Comparison of ENCODE assay signal across 1 cellular context in genomic region chr19:6740589-6741348, GRCh38.
TF ChIP-seq lines count a peak whose summit lies in the region.

No MANE protein-coding gene starts in this region.

TF ChIP-seq in K562, 482 proteins besides CTCF, POLR2A, EP300 and RAD21 (continues in another document):
- no peak for TF ChIP-seq MBD2 (IDR thresholded peaks at IDR 0.05; ENCODE audit: borderline replicate concordance, low read depth)
- TF ChIP-seq CREB1 (IDR thresholded peaks at IDR 0.05) = 0 out of 2 replicates have a peak, but pooled peaks have one; percentile 20
- TF ChIP-seq CREB1 (CRISPR knock-in tag; IDR thresholded peaks at IDR 0.05) = no peak
- TF ChIP-seq, protein P1, sequence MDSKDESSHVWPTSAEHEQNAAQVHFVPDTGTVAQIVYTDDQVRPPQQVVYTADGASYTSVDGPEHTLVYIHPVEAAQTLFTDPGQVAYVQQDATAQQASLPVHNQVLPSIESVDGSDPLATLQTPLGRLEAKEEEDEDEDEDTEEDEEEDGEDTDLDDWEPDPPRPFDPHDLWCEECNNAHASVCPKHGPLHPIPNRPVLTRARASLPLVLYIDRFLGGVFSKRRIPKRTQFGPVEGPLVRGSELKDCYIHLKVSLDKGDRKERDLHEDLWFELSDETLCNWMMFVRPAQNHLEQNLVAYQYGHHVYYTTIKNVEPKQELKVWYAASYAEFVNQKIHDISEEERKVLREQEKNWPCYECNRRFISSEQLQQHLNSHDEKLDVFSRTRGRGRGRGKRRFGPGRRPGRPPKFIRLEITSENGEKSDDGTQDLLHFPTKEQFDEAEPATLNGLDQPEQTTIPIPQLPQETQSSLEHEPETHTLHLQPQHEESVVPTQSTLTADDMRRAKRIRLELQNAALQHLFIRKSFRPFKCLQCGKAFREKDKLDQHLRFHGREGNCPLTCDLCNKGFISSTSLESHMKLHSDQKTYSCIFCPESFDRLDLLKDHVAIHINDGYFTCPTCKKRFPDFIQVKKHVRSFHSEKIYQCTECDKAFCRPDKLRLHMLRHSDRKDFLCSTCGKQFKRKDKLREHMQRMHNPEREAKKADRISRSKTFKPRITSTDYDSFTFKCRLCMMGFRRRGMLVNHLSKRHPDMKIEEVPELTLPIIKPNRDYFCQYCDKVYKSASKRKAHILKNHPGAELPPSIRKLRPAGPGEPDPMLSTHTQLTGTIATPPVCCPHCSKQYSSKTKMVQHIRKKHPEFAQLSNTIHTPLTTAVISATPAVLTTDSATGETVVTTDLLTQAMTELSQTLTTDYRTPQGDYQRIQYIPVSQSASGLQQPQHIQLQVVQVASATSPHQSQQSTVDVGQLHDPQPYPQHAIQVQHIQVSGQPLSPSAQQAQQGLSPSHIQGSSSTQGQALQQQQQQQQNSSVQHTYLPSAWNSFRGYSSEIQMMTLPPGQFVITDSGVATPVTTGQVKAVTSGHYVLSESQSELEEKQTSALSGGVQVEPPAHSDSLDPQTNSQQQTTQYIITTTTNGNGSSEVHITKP (IDR thresholded peaks at IDR 0.05; ENCODE audit: partially characterized antibody) = peak; percentile 90
- no peak for TF ChIP-seq SFPQ (IDR thresholded peaks at IDR 0.05; ENCODE audit: low read depth, low read length)
- TF ChIP-seq, protein P2, sequence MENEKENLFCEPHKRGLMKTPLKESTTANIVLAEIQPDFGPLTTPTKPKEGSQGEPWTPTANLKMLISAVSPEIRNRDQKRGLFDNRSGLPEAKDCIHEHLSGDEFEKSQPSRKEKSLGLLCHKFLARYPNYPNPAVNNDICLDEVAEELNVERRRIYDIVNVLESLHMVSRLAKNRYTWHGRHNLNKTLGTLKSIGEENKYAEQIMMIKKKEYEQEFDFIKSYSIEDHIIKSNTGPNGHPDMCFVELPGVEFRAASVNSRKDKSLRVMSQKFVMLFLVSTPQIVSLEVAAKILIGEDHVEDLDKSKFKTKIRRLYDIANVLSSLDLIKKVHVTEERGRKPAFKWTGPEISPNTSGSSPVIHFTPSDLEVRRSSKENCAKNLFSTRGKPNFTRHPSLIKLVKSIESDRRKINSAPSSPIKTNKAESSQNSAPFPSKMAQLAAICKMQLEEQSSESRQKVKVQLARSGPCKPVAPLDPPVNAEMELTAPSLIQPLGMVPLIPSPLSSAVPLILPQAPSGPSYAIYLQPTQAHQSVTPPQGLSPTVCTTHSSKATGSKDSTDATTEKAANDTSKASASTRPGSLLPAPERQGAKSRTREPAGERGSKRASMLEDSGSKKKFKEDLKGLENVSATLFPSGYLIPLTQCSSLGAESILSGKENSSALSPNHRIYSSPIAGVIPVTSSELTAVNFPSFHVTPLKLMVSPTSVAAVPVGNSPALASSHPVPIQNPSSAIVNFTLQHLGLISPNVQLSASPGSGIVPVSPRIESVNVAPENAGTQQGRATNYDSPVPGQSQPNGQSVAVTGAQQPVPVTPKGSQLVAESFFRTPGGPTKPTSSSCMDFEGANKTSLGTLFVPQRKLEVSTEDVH (IDR thresholded peaks at IDR 0.05; ENCODE audit: low read depth, partially characterized antibody) = peak; percentile 92
- TF ChIP-seq ZNF436 (CRISPR knock-in tag; IDR thresholded peaks at IDR 0.05) = no peak
- TF ChIP-seq PCBP1 (IDR thresholded peaks at IDR 0.05; ENCODE audit: low read depth, low read length, poor library complexity, severe bottlenecking) = peak; percentile 61
- peak; percentile 28; the same call in 1 of the 2 replicates for TF ChIP-seq PHF8 (IDR thresholded peaks at IDR 0.05; ENCODE audit: borderline replicate concordance, low read length)
- peak; percentile 79 for TF ChIP-seq E2F3 (CRISPR knock-in tag; IDR thresholded peaks at IDR 0.05)
- no peak for TF ChIP-seq AFF4 (CRISPR knock-in tag; IDR thresholded peaks at IDR 0.05)
- no peak for TF ChIP-seq CHCHD3 (CRISPR knock-in tag; IDR thresholded peaks at IDR 0.05)
- no peak for TF ChIP-seq ZNF707 (CRISPR knock-in tag; conservative IDR thresholded peaks at IDR 0.05)
- TF ChIP-seq MYC (IDR thresholded peaks at IDR 0.05; ENCODE audit: low read depth, low read length) = no peak
- no peak for TF ChIP-seq MYC (CRISPR knock-in tag; IDR thresholded peaks at IDR 0.05; ENCODE audit: borderline replicate concordance, low read depth)
- no peak for TF ChIP-seq DNMT1 (IDR thresholded peaks at IDR 0.05)
- TF ChIP-seq RNF2 (IDR thresholded peaks at IDR 0.05) = no peak
- no peak for TF ChIP-seq ZBTB43 (CRISPR knock-in tag; IDR thresholded peaks at IDR 0.05)
- no peak for TF ChIP-seq HMG20B (CRISPR knock-in tag; IDR thresholded peaks at IDR 0.05)
- peak in 1 of 2 experiments; percentile 36 for TF ChIP-seq E2F6 (IDR thresholded peaks at IDR 0.05; ENCODE audit: borderline replicate concordance in 1 of 2, extremely low read depth in 1 of 2, insufficient read depth in 1 of 2, insufficient read length in 1 of 2, low read depth in 1 of 2, low read length in 1 of 2, poor library complexity in 1 of 2, severe bottlenecking in 1 of 2)
- TF ChIP-seq, protein P3, sequence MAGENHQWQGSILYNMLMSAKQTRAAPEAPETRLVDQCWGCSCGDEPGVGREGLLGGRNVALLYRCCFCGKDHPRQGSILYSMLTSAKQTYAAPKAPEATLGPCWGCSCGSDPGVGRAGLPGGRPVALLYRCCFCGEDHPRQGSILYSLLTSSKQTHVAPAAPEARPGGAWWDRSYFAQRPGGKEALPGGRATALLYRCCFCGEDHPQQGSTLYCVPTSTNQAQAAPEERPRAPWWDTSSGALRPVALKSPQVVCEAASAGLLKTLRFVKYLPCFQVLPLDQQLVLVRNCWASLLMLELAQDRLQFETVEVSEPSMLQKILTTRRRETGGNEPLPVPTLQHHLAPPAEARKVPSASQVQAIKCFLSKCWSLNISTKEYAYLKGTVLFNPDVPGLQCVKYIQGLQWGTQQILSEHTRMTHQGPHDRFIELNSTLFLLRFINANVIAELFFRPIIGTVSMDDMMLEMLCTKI (IDR thresholded peaks at IDR 0.05; ENCODE audit: partially characterized antibody) = no peak
- TF ChIP-seq HDAC1 (IDR thresholded peaks at IDR 0.05) = no peak
- no peak for TF ChIP-seq SAFB (IDR thresholded peaks at IDR 0.05; ENCODE audit: borderline replicate concordance, low read depth, low read length)
- TF ChIP-seq, protein P4, sequence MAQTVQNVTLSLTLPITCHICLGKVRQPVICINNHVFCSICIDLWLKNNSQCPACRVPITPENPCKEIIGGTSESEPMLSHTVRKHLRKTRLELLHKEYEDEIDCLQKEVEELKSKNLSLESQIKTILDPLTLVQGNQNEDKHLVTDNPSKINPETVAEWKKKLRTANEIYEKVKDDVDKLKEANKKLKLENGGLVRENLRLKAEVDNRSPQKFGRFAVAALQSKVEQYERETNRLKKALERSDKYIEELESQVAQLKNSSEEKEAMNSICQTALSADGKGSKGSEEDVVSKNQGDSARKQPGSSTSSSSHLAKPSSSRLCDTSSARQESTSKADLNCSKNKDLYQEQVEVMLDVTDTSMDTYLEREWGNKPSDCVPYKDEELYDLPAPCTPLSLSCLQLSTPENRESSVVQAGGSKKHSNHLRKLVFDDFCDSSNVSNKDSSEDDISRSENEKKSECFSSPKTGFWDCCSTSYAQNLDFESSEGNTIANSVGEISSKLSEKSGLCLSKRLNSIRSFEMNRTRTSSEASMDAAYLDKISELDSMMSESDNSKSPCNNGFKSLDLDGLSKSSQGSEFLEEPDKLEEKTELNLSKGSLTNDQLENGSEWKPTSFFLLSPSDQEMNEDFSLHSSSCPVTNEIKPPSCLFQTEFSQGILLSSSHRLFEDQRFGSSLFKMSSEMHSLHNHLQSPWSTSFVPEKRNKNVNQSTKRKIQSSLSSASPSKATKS (CRISPR knock-in tag; IDR thresholded peaks at IDR 0.05) = no peak
- peak; percentile 60 for TF ChIP-seq RBFOX2 (IDR thresholded peaks at IDR 0.05; ENCODE audit: low read depth, low read length)
